Comparison of ENCODE assay signal across 8 cellular contexts in genomic region chr1:223707270-223708000, GRCh38. TPM values are rescaled to one million over a fixed set of nuclear protein-coding genes. Genes with fewer than 3 reads are reported as not detected.
DNase-seq lines count a peak whose midpoint lies in the region; ATAC-seq and TF ChIP-seq lines count a peak whose summit lies in the region.

No MANE protein-coding gene starts in this region.

- peaks cover 30% of the 10 kb centered on the region for H3K27me3 Mint-ChIP-seq in WTC11 (ENCODE audit: low read depth)
- peaks cover 19% of the 10 kb centered on the region for H3K27me3 Mint-ChIP-seq in nephron progenitor cell (ENCODE audit: low read depth, poor library complexity)
- H3K27me3 Mint-ChIP-seq in activated T-helper 2 cell treated with anti-CD3 and anti-CD28 coated beads, Interferon-gamma antibody, Interleukin-2, Interleukin-4, amounts not matched to agents 10 μg/mL and 5 μg/mL and 100 μg/mL, durations not matched to agents 14 hours and 24 hours and 36 hours (ENCODE audit: low read depth) = no peaks in the 10 kb centered on the region

- peak; percentile 42; the same call in 1 of the 2 replicates for TF ChIP-seq EP300 in Ishikawa (IDR thresholded peaks at IDR 0.05; ENCODE audit: borderline replicate concordance)

- H3K4me3 Mint-ChIP-seq in WTC11 = no peak overlapping the region
- no peak overlapping the region for H3K4me3 Mint-ChIP-seq in nephron progenitor cell
- no peak overlapping the region for H3K4me3 Mint-ChIP-seq in activated T-helper 2 cell treated with anti-CD3 and anti-CD28 coated beads, Interferon-gamma antibody, Interleukin-2, Interleukin-4, amounts not matched to agents 10 μg/mL and 5 μg/mL and 100 μg/mL, durations not matched to agents 14 hours and 24 hours and 36 hours (ENCODE audit: low read depth)

- CTCF ChIA-PET in WTC11 (lab: Charles Lee) = interaction anchor here (0.8 to 2.2 kb wide), 4 partner anchors 9 to 42 kb away, joined by 4 to 12 read pairs (median 5); no protein-coding TSS in a partner anchor

- H3K9me3 Mint-ChIP-seq in WTC11 (no peaks in the 10 kb centered on the region), nephron progenitor cell (no peaks in the 10 kb centered on the region)
- no peaks in the 10 kb centered on the region for H3K9me3 Mint-ChIP-seq in activated T-helper 2 cell treated with anti-CD3 and anti-CD28 coated beads, Interferon-gamma antibody, Interleukin-2, Interleukin-4, amounts not matched to agents 10 μg/mL and 5 μg/mL and 100 μg/mL, durations not matched to agents 14 hours and 24 hours and 36 hours

- intact Hi-C loops in activated T-helper 2 cell treated with anti-CD3 and anti-CD28 coated beads, Interferon-gamma antibody, Interleukin-2, Interleukin-4, amounts not matched to agents 10 μg/mL and 5 μg/mL and 100 μg/mL, durations not matched to agents 14 hours and 24 hours and 36 hours (cut with micrococcal nuclease) = loop anchor here (10.0 kb wide), 1 partner anchor 407 kb away; the partner anchor contains the start of gene FBXO28

- DNase-seq in AG09309 (ENCODE audit: low read depth) (peak; percentile 96), WTC11 (ENCODE audit: low spot score) (no peak), islet precursor cell (peak; percentile 96), nephron progenitor cell (no peak)
- no peak for DNase-seq in activated T-helper 2 cell treated with anti-CD3 and anti-CD28 coated beads, Interferon-gamma antibody, Interleukin-2, Interleukin-4, amounts not matched to agents 10 μg/mL and 5 μg/mL and 100 μg/mL, durations not matched to agents 14 hours and 24 hours and 36 hours (ENCODE audit: low spot score)

- H3K36me3 Mint-ChIP-seq in WTC11 = no peaks in the 10 kb centered on the region
- H3K36me3 Mint-ChIP-seq in nephron progenitor cell (ENCODE audit: low read depth) = no peaks in the 10 kb centered on the region
- no peaks in the 10 kb centered on the region for H3K36me3 Mint-ChIP-seq in activated T-helper 2 cell treated with anti-CD3 and anti-CD28 coated beads, Interferon-gamma antibody, Interleukin-2, Interleukin-4, amounts not matched to agents 10 μg/mL and 5 μg/mL and 100 μg/mL, durations not matched to agents 14 hours and 24 hours and 36 hours (ENCODE audit: low read depth)

- no peak for TF ChIP-seq RAD21 in Ishikawa (IDR thresholded peaks at IDR 0.05; ENCODE audit: low read depth)

- peaks cover 13% of the 10 kb centered on the region for H3K4me1 Mint-ChIP-seq in WTC11
- H3K4me1 Mint-ChIP-seq in nephron progenitor cell = peaks cover 43% of the 10 kb centered on the region
- H3K4me1 Mint-ChIP-seq in activated T-helper 2 cell treated with anti-CD3 and anti-CD28 coated beads, Interferon-gamma antibody, Interleukin-2, Interleukin-4, amounts not matched to agents 10 μg/mL and 5 μg/mL and 100 μg/mL, durations not matched to agents 14 hours and 24 hours and 36 hours (ENCODE audit: low read depth) = peaks cover 46% of the 10 kb centered on the region

- H3K27ac Mint-ChIP-seq in WTC11 (no peak overlapping the region), nephron progenitor cell (no peak overlapping the region)
- no peak overlapping the region for H3K27ac Mint-ChIP-seq in activated T-helper 2 cell treated with anti-CD3 and anti-CD28 coated beads, Interferon-gamma antibody, Interleukin-2, Interleukin-4, amounts not matched to agents 10 μg/mL and 5 μg/mL and 100 μg/mL, durations not matched to agents 14 hours and 24 hours and 36 hours

- no peak overlapping the region for H3K4me3 ChIP-seq in AG09309 (ENCODE audit: control insufficient read depth, low read depth, low read length)

- ATAC-seq in WTC11 = peak; percentile 29
- ATAC-seq in GM21390 (IDR thresholded peaks at IDR 0.05; ENCODE audit: unreplicated experiment) = no peak

- POLR2A ChIA-PET in WTC11 (lab: Charles Lee) = no interaction called here

- TF ChIP-seq CTCF in AG09309 (IDR thresholded peaks at IDR 0.05; ENCODE audit: control insufficient read depth, insufficient read depth, low read depth, low read length, missing control alignments) (no peak), WTC11 (IDR thresholded peaks at IDR 0.05) (no peak), nephron progenitor cell (IDR thresholded peaks at IDR 0.05) (no peak)

- H3K27ac ChIP-seq in temporal lobe (ENCODE audit: low read depth, low read length) = peak overlapping the region; percentile 19

TF ChIP-seq in Ishikawa, 13 proteins besides CTCF, POLR2A, EP300 and RAD21 (continues in another document):
- TF ChIP-seq USF1 (IDR thresholded peaks at IDR 0.05) (no peak), CREB1 (IDR thresholded peaks at IDR 0.05; ENCODE audit: low read depth) (no peak), CEBPB (IDR thresholded peaks at IDR 0.05) (0 out of 2 replicates have a peak, but pooled peaks have one; percentile 2), EGR1 (IDR thresholded peaks at IDR 0.05) (no peak)
- TF ChIP-seq, protein P1, sequence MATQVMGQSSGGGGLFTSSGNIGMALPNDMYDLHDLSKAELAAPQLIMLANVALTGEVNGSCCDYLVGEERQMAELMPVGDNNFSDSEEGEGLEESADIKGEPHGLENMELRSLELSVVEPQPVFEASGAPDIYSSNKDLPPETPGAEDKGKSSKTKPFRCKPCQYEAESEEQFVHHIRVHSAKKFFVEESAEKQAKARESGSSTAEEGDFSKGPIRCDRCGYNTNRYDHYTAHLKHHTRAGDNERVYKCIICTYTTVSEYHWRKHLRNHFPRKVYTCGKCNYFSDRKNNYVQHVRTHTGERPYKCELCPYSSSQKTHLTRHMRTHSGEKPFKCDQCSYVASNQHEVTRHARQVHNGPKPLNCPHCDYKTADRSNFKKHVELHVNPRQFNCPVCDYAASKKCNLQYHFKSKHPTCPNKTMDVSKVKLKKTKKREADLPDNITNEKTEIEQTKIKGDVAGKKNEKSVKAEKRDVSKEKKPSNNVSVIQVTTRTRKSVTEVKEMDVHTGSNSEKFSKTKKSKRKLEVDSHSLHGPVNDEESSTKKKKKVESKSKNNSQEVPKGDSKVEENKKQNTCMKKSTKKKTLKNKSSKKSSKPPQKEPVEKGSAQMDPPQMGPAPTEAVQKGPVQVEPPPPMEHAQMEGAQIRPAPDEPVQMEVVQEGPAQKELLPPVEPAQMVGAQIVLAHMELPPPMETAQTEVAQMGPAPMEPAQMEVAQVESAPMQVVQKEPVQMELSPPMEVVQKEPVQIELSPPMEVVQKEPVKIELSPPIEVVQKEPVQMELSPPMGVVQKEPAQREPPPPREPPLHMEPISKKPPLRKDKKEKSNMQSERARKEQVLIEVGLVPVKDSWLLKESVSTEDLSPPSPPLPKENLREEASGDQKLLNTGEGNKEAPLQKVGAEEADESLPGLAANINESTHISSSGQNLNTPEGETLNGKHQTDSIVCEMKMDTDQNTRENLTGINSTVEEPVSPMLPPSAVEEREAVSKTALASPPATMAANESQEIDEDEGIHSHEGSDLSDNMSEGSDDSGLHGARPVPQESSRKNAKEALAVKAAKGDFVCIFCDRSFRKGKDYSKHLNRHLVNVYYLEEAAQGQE (IDR thresholded peaks at IDR 0.05; ENCODE audit: low read depth) = no peak

TF ChIP-seq in WTC11, 78 proteins besides CTCF, POLR2A, EP300 and RAD21 (continues in another document):
- no peak for TF ChIP-seq E2F1 (CRISPR knock-in tag; IDR thresholded peaks at IDR 0.05)
- TF ChIP-seq OVOL2 (CRISPR knock-in tag; IDR thresholded peaks at IDR 0.05; ENCODE audit: borderline replicate concordance) = no peak
- TF ChIP-seq HMGA2 (CRISPR knock-in tag; IDR thresholded peaks at IDR 0.05) = no peak
- no peak for TF ChIP-seq ESRRA (CRISPR knock-in tag; IDR thresholded peaks at IDR 0.05; ENCODE audit: borderline replicate concordance)
- TF ChIP-seq FOXP1 (CRISPR knock-in tag; IDR thresholded peaks at IDR 0.05; ENCODE audit: borderline replicate concordance) = no peak
- TF ChIP-seq, protein P2, sequence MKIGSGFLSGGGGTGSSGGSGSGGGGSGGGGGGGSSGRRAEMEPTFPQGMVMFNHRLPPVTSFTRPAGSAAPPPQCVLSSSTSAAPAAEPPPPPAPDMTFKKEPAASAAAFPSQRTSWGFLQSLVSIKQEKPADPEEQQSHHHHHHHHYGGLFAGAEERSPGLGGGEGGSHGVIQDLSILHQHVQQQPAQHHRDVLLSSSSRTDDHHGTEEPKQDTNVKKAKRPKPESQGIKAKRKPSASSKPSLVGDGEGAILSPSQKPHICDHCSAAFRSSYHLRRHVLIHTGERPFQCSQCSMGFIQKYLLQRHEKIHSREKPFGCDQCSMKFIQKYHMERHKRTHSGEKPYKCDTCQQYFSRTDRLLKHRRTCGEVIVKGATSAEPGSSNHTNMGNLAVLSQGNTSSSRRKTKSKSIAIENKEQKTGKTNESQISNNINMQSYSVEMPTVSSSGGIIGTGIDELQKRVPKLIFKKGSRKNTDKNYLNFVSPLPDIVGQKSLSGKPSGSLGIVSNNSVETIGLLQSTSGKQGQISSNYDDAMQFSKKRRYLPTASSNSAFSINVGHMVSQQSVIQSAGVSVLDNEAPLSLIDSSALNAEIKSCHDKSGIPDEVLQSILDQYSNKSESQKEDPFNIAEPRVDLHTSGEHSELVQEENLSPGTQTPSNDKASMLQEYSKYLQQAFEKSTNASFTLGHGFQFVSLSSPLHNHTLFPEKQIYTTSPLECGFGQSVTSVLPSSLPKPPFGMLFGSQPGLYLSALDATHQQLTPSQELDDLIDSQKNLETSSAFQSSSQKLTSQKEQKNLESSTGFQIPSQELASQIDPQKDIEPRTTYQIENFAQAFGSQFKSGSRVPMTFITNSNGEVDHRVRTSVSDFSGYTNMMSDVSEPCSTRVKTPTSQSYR (CRISPR knock-in tag; IDR thresholded peaks at IDR 0.05) = no peak

RNA-seq across cellular contexts. Expression of gene CAPN2, which starts 4.9 kb away (rescaled TPM):
- 21.3 to 24.6 TPM (median 24.2 TPM) in 3 replicates for total RNA-seq in WTC11 (2021)
- total RNA-seq in temporal lobe = 42.0 TPM
- total RNA-seq in activated T-helper 2 cell treated with anti-CD3 and anti-CD28 coated beads, Interferon-gamma antibody, Interleukin-2, Interleukin-4, amounts not matched to agents 10 μg/mL and 5 μg/mL and 100 μg/mL, durations not matched to agents 14 hours and 24 hours and 36 hours = 91.3 and 93.5 TPM in 2 replicates

RNA-seq across cellular contexts. Expression of gene CAPN8, which starts 41.9 kb away (rescaled TPM):
- total RNA-seq in WTC11 (2021) (0.14 to 0.28 TPM in 2 of 3 replicates, not detected in the other), temporal lobe (not detected)
- total RNA-seq in activated T-helper 2 cell treated with anti-CD3 and anti-CD28 coated beads, Interferon-gamma antibody, Interleukin-2, Interleukin-4, amounts not matched to agents 10 μg/mL and 5 μg/mL and 100 μg/mL, durations not matched to agents 14 hours and 24 hours and 36 hours = not detected in 2 replicates

Comparison
In these comparisons a context has a peak if more than half of its experiments do, and no peak if none do; other contexts are left out.
1. DNase-seq: peak in AG09309 (single experiment) and islet precursor cell (single experiment); none in WTC11 (single experiment), nephron progenitor cell (single experiment) and activated T-helper 2 cell treated with anti-CD3 and anti-CD28 coated beads, Interferon-gamma antibody, Interleukin-2, Interleukin-4, amounts not matched to agents 10 μg/mL and 5 μg/mL and 100 μg/mL, durations not matched to agents 14 hours and 24 hours and 36 hours (single experiment).